In the genomic region with DNA sequence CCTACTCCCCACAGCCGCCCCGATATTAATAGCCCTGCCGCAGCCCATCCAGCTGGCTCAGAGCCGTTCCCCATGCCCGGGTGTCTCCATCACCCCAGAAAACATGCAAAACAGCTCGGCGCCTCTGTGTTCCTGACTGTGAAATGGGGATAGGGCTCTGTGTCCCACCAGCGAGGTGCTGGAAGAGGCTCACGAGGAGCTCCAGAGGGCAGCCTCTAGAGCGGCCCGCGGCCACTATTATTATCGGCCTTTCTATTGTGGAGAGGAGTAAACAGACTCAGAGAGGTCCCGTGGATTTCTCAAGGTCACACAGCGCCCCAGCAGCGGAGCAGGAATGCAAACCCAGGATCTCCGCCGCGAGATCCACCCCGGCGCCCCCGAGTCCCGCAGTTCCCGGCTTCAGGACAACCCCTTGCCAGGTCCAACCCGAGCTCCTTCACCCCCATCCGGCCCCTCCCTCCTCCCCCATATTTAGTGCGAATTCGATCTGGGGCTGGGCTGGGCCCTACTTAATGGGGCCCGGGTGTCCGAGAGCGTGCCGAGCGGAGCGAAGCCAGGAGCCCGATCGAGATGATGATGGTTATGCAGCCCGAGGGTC, we compare ENCODE assay signal across 8 cellular contexts. TPM values are rescaled to one million over a fixed set of nuclear protein-coding genes. Genes with fewer than 3 reads are reported as not detected.
DNase-seq lines count a peak whose midpoint lies in the region; ATAC-seq and TF ChIP-seq lines count a peak whose summit lies in the region.

A gene (plus strand): TSS at position 536 of the 598 bp plus-strand sequence. CDS start 35 bp downstream, at position 571.

- intact Hi-C loops in Right ventricle myocardium inferior (cut with DNase I): loop anchor here (1.0 kb wide), 1 partner anchor 80 kb away; a partner anchor contains a TSS
- intact Hi-C loops in cardiac septum (cut with DNase I): no loop called here

- no peaks in the 10 kb centered on the region for H3K9me3 ChIP-seq in smooth muscle cell (replicated peaks; ENCODE audit: low read depth)

- H4K20me1 ChIP-seq in smooth muscle cell (ENCODE audit: low read depth): no peaks in the 10 kb centered on the region

- H3K9me3 Mint-ChIP-seq in activated naive CD4-positive, alpha-beta T cell treated with anti-CD3 and anti-CD28 coated beads, Interleukin-2, amount 10 ng/mL, durations not matched to agents 7 days and 5 days: no peaks in the 10 kb centered on the region

- H3K27me3 ChIP-seq in smooth muscle cell (ENCODE audit: low read depth): no peaks in the 10 kb centered on the region

- DNase-seq in Right ventricle myocardium inferior (ENCODE audit: missing footprints) (peak; percentile 75), cardiac septum (ENCODE audit: low spot score) (no peak), iPS DF 19.7 (ENCODE audit: low read depth, low spot score) (peak; percentile 50), smooth muscle cell (lab: John Stamatoyannopoulos, UW; ENCODE audit: unreplicated experiment) (no peak), NCI-H2081 (lab: John Stamatoyannopoulos, UW) (no peak), SW 1271 (lab: John Stamatoyannopoulos, UW) (no peak)
- peak; percentile 49 for DNase-seq in activated naive CD4-positive, alpha-beta T cell treated with anti-CD3 and anti-CD28 coated beads, Interleukin-2, amount 10 ng/mL, durations not matched to agents 7 days and 5 days
- no peak for DNase-seq in central memory CD4-positive, alpha-beta T cell

- peak within 1 kb of the TSS; percentile 96 for H3K4me2 ChIP-seq in smooth muscle cell

- H3K27ac ChIP-seq in smooth muscle cell (ENCODE audit: low read depth): no peak within 1 kb of the TSS

- no peaks in the 10 kb centered on the region for H3K36me3 ChIP-seq in smooth muscle cell (ENCODE audit: low read depth)

- H2AFZ ChIP-seq in smooth muscle cell (ENCODE audit: low read depth): peak within 1 kb of the TSS; percentile 57

- peaks cover 13% of the 10 kb centered on the region for H3K4me1 ChIP-seq in smooth muscle cell (ENCODE audit: low read depth)

- CTCF ChIA-PET in activated naive CD4-positive, alpha-beta T cell treated with anti-CD3 and anti-CD28 coated beads, Interleukin-2, amount 10 ng/mL, durations not matched to agents 7 days and 5 days (lab: Charles Lee): interaction anchor here (0.9 to 1.2 kb wide), 2 partner anchors 32 to 160 kb away, joined by 3 read pairs; no protein-coding TSS in a partner anchor

- peaks cover 17% of the 10 kb centered on the region for H3F3A ChIP-seq in smooth muscle cell (ENCODE audit: low read depth)

- peaks cover 35% of the 10 kb centered on the region for H3K4me1 Mint-ChIP-seq in activated naive CD4-positive, alpha-beta T cell treated with anti-CD3 and anti-CD28 coated beads, Interleukin-2, amount 10 ng/mL, durations not matched to agents 7 days and 5 days

- peak within 1 kb of the TSS; percentile 91 for H3K4me3 Mint-ChIP-seq in activated naive CD4-positive, alpha-beta T cell treated with anti-CD3 and anti-CD28 coated beads, Interleukin-2, amount 10 ng/mL, durations not matched to agents 7 days and 5 days

- no peak for TF ChIP-seq CTCF in smooth muscle cell (IDR thresholded peaks at IDR 0.05; ENCODE audit: borderline replicate concordance, insufficient read depth, poor library complexity, severe bottlenecking)

- H3K27me3 Mint-ChIP-seq in activated naive CD4-positive, alpha-beta T cell treated with anti-CD3 and anti-CD28 coated beads, Interleukin-2, amount 10 ng/mL, durations not matched to agents 7 days and 5 days: peaks cover 37% of the 10 kb centered on the region

- peak; percentile 24 for ATAC-seq in Right ventricle myocardium inferior

- H3K27ac Mint-ChIP-seq in activated naive CD4-positive, alpha-beta T cell treated with anti-CD3 and anti-CD28 coated beads, Interleukin-2, amount 10 ng/mL, durations not matched to agents 7 days and 5 days: peak within 1 kb of the TSS; percentile 73

- peaks cover 6% of the 10 kb centered on the region for H3K79me2 ChIP-seq in smooth muscle cell (ENCODE audit: low read depth)

- H3K4me3 ChIP-seq in smooth muscle cell: peak within 1 kb of the TSS; percentile 90

- WGBS in smooth muscle cell (ENCODE audit: low lambda C conversion rate): 3% methylated on average over 36 of the region's 37 CpGs

- H3K36me3 Mint-ChIP-seq in activated naive CD4-positive, alpha-beta T cell treated with anti-CD3 and anti-CD28 coated beads, Interleukin-2, amount 10 ng/mL, durations not matched to agents 7 days and 5 days: peaks cover 16% of the 10 kb centered on the region

- H3K9ac ChIP-seq in smooth muscle cell (ENCODE audit: low read depth): peak within 1 kb of the TSS; percentile 86

RNA-seq across cellular contexts. Expression of the gene that starts here (rescaled TPM):
- not detected for total RNA-seq in Right ventricle myocardium inferior
- total RNA-seq in cardiac septum: 0.11 TPM
- total RNA-seq in smooth muscle cell: 0.49 TPM in 1 of 2 replicates, not detected in the other
- 1.3 and 1.4 TPM in 2 replicates for polyA plus RNA-seq in smooth muscle cell

Comparison
In these comparisons a context has a peak if more than half of its experiments do, and no peak if none do; other contexts are left out.
1. Peak in DNase-seq and ATAC-seq in Right ventricle myocardium inferior; RNA of the gene not detected or under 1 TPM.
2. DNase-seq: peak in activated naive CD4-positive, alpha-beta T cell treated with anti-CD3 and anti-CD28 coated beads, Interleukin-2, amount 10 ng/mL, durations not matched to agents 7 days and 5 days (single experiment) and iPS DF 19.7 (single experiment); none in cardiac septum (single experiment), smooth muscle cell (single experiment), NCI-H2081 (0 of 2), central memory CD4-positive, alpha-beta T cell (single experiment) and SW 1271 (0 of 2).